ENCODE assay signal across 9 cellular contexts in the genomic region with DNA sequence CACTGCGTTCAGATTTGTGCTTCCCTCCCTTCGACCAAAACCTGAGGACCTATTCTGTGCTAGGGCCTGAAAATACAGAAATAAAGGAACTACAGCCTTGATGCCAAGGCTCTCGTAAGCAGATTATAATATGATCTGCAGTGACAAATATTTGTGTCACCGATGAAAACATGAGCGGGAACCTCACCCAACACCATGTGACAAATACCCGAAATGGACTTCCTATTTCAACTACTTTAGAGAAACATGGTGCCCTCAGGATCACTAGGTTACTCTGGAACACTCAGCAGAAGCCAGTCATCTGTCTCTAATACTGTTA. TPM values are rescaled to one million over a fixed set of nuclear protein-coding genes. Genes with fewer than 3 reads are reported as not detected.
DNase-seq lines count a peak whose midpoint lies in the region; ATAC-seq and TF ChIP-seq lines count a peak whose summit lies in the region.
"Had no signal": no experiment of that assay in that cellular context is flagged by ENCODE, and none has a peak within 500 bp of the region (broad histone marks: within the 10 kb centered on the region; RNA-seq: fewer than 3 reads in every experiment).

No MANE protein-coding gene starts in this region.

- peak overlapping the region; percentile 79 for H3K4me3 Mint-ChIP-seq in T-helper 1 cell treated with Interleukin-12 subunit alpha and Interleukin-12 subunit beta and Interleukin-4 antibody, amounts not matched to agents 30 μg/mL and 1 μg/mL, for 36 hours
- peak overlapping the region; percentile 82 to 91 (median 83) for H3K4me3 Mint-ChIP-seq in T-cell
- peak overlapping the region; percentile 82 for H3K4me3 Mint-ChIP-seq in progenitor cell of endocrine pancreas (ENCODE audit: low read depth)

- peaks cover 19% of the 10 kb centered on the region for H3K36me3 Mint-ChIP-seq in T-helper 1 cell treated with Interleukin-12 subunit alpha and Interleukin-12 subunit beta and Interleukin-4 antibody, amounts not matched to agents 30 μg/mL and 1 μg/mL, for 36 hours (ENCODE audit: low read depth)
- H3K36me3 Mint-ChIP-seq in T-cell = peaks cover 10% of the 10 kb centered on the region
- H3K36me3 Mint-ChIP-seq in progenitor cell of endocrine pancreas (ENCODE audit: insufficient read depth) = peaks cover 8% of the 10 kb centered on the region

- H3K27ac Mint-ChIP-seq in T-helper 1 cell treated with Interleukin-12 subunit alpha and Interleukin-12 subunit beta and Interleukin-4 antibody, amounts not matched to agents 30 μg/mL and 1 μg/mL, for 36 hours = peak overlapping the region; percentile 75
- peak overlapping the region; percentile 19 to 72 for H3K27ac Mint-ChIP-seq in T-cell
- peak overlapping the region; percentile 88 for H3K27ac Mint-ChIP-seq in progenitor cell of endocrine pancreas

- CTCF ChIA-PET in T-cell (lab: Charles Lee) = no interaction called here

- POLR2A ChIA-PET in T-cell (lab: Charles Lee) = no interaction called here

- no peaks in the 10 kb centered on the region for H3K9me3 Mint-ChIP-seq in T-helper 1 cell treated with Interleukin-12 subunit alpha and Interleukin-12 subunit beta and Interleukin-4 antibody, amounts not matched to agents 30 μg/mL and 1 μg/mL, for 36 hours
- H3K9me3 Mint-ChIP-seq in T-cell = no peaks in the 10 kb centered on the region
- no peaks in the 10 kb centered on the region for H3K9me3 Mint-ChIP-seq in progenitor cell of endocrine pancreas (ENCODE audit: low read depth)
- H3K9me3 Mint-ChIP-seq: activated naive CD4-positive, alpha-beta T cell treated with anti-CD3 and anti-CD28 coated beads, Interleukin-2, amount 50 U/mL, for 72 hours had no signal

- ATAC-seq in T-cell (replicated peaks in 1 of 4) = peak in 2 of 4 experiments; percentile 4 to 14
- ATAC-seq in GM18511 (IDR thresholded peaks at IDR 0.05; ENCODE audit: unreplicated experiment) = no peak

- peaks cover 19% of the 10 kb centered on the region for H3K4me1 Mint-ChIP-seq in T-helper 1 cell treated with Interleukin-12 subunit alpha and Interleukin-12 subunit beta and Interleukin-4 antibody, amounts not matched to agents 30 μg/mL and 1 μg/mL, for 36 hours (ENCODE audit: low read depth)
- H3K4me1 Mint-ChIP-seq in T-cell (peaks cover 30 to 37% (median 34%) of the 10 kb centered on the region in 3 donors), progenitor cell of endocrine pancreas (ENCODE audit: low read depth) (peaks cover 7% of the 10 kb centered on the region)

- peak overlapping the region; percentile 87 for H3K4me3 ChIP-seq in fibroblast of mammary gland (ENCODE audit: control insufficient read depth, low read depth, low read length)

- TF ChIP-seq CTCF in fibroblast of mammary gland (conservative IDR thresholded peaks at IDR 0.05; ENCODE audit: control insufficient read depth, insufficient read depth, low read depth, low read length) (no peak), progenitor cell of endocrine pancreas (IDR thresholded peaks at IDR 0.05; ENCODE audit: unreplicated experiment) (no peak)

- DNase-seq in T-helper 1 cell (no peak), T-cell (no peak), fibroblast of mammary gland (ENCODE audit: low read depth) (no peak), progenitor cell of endocrine pancreas (ENCODE audit: low spot score, unreplicated experiment) (no peak), NCI-H187 treated with DMSO at 0.1 percent for 48 hours (lab: John Stamatoyannopoulos, UW) (no peak), middle frontal gyrus (ENCODE audit: extremely low spot score, low spot score) (no peak)

- H3K27me3 Mint-ChIP-seq in T-helper 1 cell treated with Interleukin-12 subunit alpha and Interleukin-12 subunit beta and Interleukin-4 antibody, amounts not matched to agents 30 μg/mL and 1 μg/mL, for 36 hours (ENCODE audit: low read depth) = peaks cover 23% of the 10 kb centered on the region
- H3K27me3 Mint-ChIP-seq in T-cell (peaks cover 0 to 3% of the 10 kb centered on the region in 2 donors), progenitor cell of endocrine pancreas (no peaks in the 10 kb centered on the region)

RNA-seq across cellular contexts. Expression of a gene that starts 0.5 kb away (rescaled TPM):
- total RNA-seq in T-cell (10 to 100 TPM; 39.2 to 57.3 (median 53.3) TPM), progenitor cell of endocrine pancreas (76.4 and 82.5 TPM in 2 replicates)

RNA-seq across cellular contexts. Expression of a gene that starts 13.5 kb away (rescaled TPM):
- total RNA-seq in T-cell = 10 to 100 TPM in 1 of 5 donors, 1 to 10 TPM in 4; 4.2 to 13.5 (median 7.4) TPM
- total RNA-seq in progenitor cell of endocrine pancreas = 2.6 and 2.9 TPM in 2 replicates
